In the genomic region with DNA sequence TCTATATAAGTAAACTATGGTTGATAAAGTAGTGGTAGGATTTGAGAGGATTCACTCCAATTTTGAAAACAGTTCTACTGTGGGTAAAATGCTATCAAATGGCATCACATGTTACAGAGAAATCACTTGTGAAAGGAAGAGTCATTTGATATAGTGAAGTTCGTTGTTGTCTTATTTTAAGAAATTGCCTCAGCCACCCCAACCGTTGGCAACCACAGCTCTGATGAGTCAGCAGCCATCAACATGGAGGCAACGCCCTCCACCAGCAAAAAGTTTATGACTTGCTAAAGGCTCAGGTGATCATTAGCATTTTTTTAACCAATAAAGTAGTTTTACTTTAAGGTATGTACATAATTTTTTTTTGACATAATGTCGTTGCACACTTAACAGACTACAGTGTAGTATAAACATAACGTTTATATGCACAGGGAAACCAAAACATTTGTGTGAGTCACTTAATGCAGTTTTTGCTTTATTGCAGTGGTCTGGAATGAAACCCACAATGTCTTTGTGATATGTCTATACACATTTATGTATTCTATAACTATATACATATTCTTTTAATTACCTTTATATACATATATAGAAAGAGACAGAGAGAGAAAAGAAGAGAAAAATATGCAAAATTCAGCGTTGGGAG, we compare ENCODE assay signal across 8 cellular contexts. TPM values are rescaled to one million over a fixed set of nuclear protein-coding genes. Genes with fewer than 3 reads are reported as not detected.
DNase-seq lines count a peak whose midpoint lies in the region; ATAC-seq, FAIRE-seq and TF ChIP-seq lines count a peak whose summit lies in the region.
"Not testable (repeated sequence)": the region's sequence is repeated elsewhere in the genome, so short reads cannot be mapped to it uniquely, and the experiment has no call there.

No MANE protein-coding gene starts in this region.

- not testable (repeated sequence) for H3K36me3 Mint-ChIP-seq in activated naive CD4-positive, alpha-beta T cell treated with anti-CD3 and anti-CD28 coated beads for 36 hours (ENCODE audit: low read depth)

- H3K9me2 ChIP-seq in MM.1S (replicated peaks; ENCODE audit: insufficient read depth, low read length) = not testable (repeated sequence)

- CTCF ChIA-PET in activated naive CD4-positive, alpha-beta T cell treated with anti-CD3 and anti-CD28 coated beads for 36 hours (lab: Charles Lee) = not testable (repeated sequence)

- H3K9me3 Mint-ChIP-seq in activated naive CD4-positive, alpha-beta T cell treated with anti-CD3 and anti-CD28 coated beads for 36 hours = peaks cover 11% of the 10 kb centered on the region

- not testable (repeated sequence) for H3K4me1 ChIP-seq in BLaER1 treated with 17β-estradiol and CSF1 and Interleukin-3, amounts not matched to agents 10 nM and 100 nM; MM.1S (ENCODE audit: low read length); gastrocnemius medialis

- TF ChIP-seq POLR2A in H54 (IDR thresholded peaks at IDR 0.05; ENCODE audit: low read depth, low read length); gastrocnemius medialis (IDR thresholded peaks at IDR 0.05): not testable (repeated sequence)

- not testable (repeated sequence) for H2AFZ ChIP-seq in MM.1S (ENCODE audit: low read length)

- not testable (repeated sequence) for H3K27me3 ChIP-seq in BLaER1 treated with 17β-estradiol and CSF1 and Interleukin-3, amounts not matched to agents 10 nM and 100 nM; MM.1S (replicated peaks; ENCODE audit: insufficient read depth, low read length); gastrocnemius medialis

- ATAC-seq in gastrocnemius medialis = peak; percentile 93 to 96

- H3F3A ChIP-seq in MM.1S (ENCODE audit: insufficient read depth, low read length) = not testable (repeated sequence)

- H3K4me3 Mint-ChIP-seq in activated naive CD4-positive, alpha-beta T cell treated with anti-CD3 and anti-CD28 coated beads for 36 hours = not testable (repeated sequence)

- H3K36me3 ChIP-seq in BLaER1 treated with 17β-estradiol and CSF1 and Interleukin-3, amounts not matched to agents 10 nM and 100 nM; MM.1S (replicated peaks; ENCODE audit: insufficient read depth, low read length); gastrocnemius medialis: not testable (repeated sequence)

- H3K4me1 Mint-ChIP-seq in activated naive CD4-positive, alpha-beta T cell treated with anti-CD3 and anti-CD28 coated beads for 36 hours (ENCODE audit: low read depth) = not testable (repeated sequence)

- H3K27me3 Mint-ChIP-seq in activated naive CD4-positive, alpha-beta T cell treated with anti-CD3 and anti-CD28 coated beads for 36 hours (ENCODE audit: low read depth) = not testable (repeated sequence)

- H3K9me3 ChIP-seq in BLaER1 treated with 17β-estradiol and CSF1 and Interleukin-3, amounts not matched to agents 10 nM and 100 nM (replicated peaks in 1 of 11) = peaks cover 5 to 17% (median 12%) of the 10 kb centered on the region in 11 experiments; a peak in 19 of 22 replicates
- not testable (repeated sequence) for H3K9me3 ChIP-seq in MM.1S (replicated peaks; ENCODE audit: insufficient read depth, low read length); gastrocnemius medialis

- in situ Hi-C loops in gastrocnemius medialis (cut with MboI; ENCODE audit: low sequenced_read_pairs in 4 of 4) = not testable (repeated sequence)

- not testable (repeated sequence) for H3K79me2 ChIP-seq in MM.1S (ENCODE audit: low read length)

- not testable (repeated sequence) for TF ChIP-seq CTCF in MM.1S (IDR thresholded peaks at IDR 0.05; ENCODE audit: low read length); gastrocnemius medialis (IDR thresholded peaks at IDR 0.05 in 4 of 5, conservative IDR thresholded peaks at IDR 0.05 in 1 of 5)

- H3K9ac ChIP-seq in BLaER1 treated with 17β-estradiol and CSF1 and Interleukin-3, amounts not matched to agents 10 nM and 100 nM; MM.1S (ENCODE audit: low read length): not testable (repeated sequence)

- peak overlapping the region in 6 of 11 experiments; percentile 46 to 78 (median 66); a peak in 11 of 22 replicates for H3K27ac ChIP-seq in BLaER1 treated with 17β-estradiol and CSF1 and Interleukin-3, amounts not matched to agents 10 nM and 100 nM
- H3K27ac ChIP-seq in MM.1S (ENCODE audit: low read length) (peak overlapping the region; percentile 42; the same call in 1 of the 2 replicates), gastrocnemius medialis (peak overlapping the region in 3 of 4 donors; percentile 63 to 73 (median 68))
- H3K27ac ChIP-seq in epithelial cell of prostate = not testable (repeated sequence)

- DNase-seq in H54 (ENCODE audit: insufficient read length, low spot score) = not testable (repeated sequence)
- DNase-seq in MM.1S (peak; percentile 70), RCC 7860 (ENCODE audit: low spot score) (peak; percentile 7), epithelial cell of prostate (ENCODE audit: low read depth, low spot score) (peak; percentile 1), gastrocnemius medialis (peak; percentile 38 to 87)
- peak; percentile 2 for DNase-seq in activated CD4-positive, CD25-positive, alpha-beta regulatory T cell treated with anti-CD3 and anti-CD28 coated beads, Interleukin-2, amount 50 U/mL, for 16 hours (ENCODE audit: low read depth, low spot score)
- peak; percentile 6 for DNase-seq in activated naive CD4-positive, alpha-beta T cell treated with anti-CD3 and anti-CD28 coated beads for 36 hours

- not testable (repeated sequence) for H3K27ac Mint-ChIP-seq in activated naive CD4-positive, alpha-beta T cell treated with anti-CD3 and anti-CD28 coated beads for 36 hours

- peak overlapping the region in 3 of 11 experiments; percentile 20 to 37 (median 35); a peak in 2 of 22 replicates for H3K4me2 ChIP-seq in BLaER1 treated with 17β-estradiol and CSF1 and Interleukin-3, amounts not matched to agents 10 nM and 100 nM
- not testable (repeated sequence) for H3K4me2 ChIP-seq in MM.1S (ENCODE audit: low read depth, low read length)

- H4K20me1 ChIP-seq in BLaER1 treated with 17β-estradiol and CSF1 and Interleukin-3, amounts not matched to agents 10 nM and 100 nM; MM.1S (ENCODE audit: insufficient read depth, low read length): not testable (repeated sequence)

- intact Hi-C loops in activated naive CD4-positive, alpha-beta T cell treated with anti-CD3 and anti-CD28 coated beads for 36 hours (cut with micrococcal nuclease); gastrocnemius medialis (cut with DNase I; ENCODE audit: low total_unique reads): not testable (repeated sequence)

- peak; percentile 75 for FAIRE-seq in H54 (lab: Jason Lieb, UNC)
- FAIRE-seq in RCC 7860 (lab: Jason Lieb, UNC) = peak; percentile 34

- not testable (repeated sequence) for H3K4me3 ChIP-seq in BLaER1 treated with 17β-estradiol and CSF1 and Interleukin-3, amounts not matched to agents 10 nM and 100 nM; MM.1S (ENCODE audit: low read length); gastrocnemius medialis

RNA-seq across cellular contexts. Expression of gene CKAP2, which starts 58.8 kb away (rescaled TPM):
- 10 to 100 TPM; 81.3 to 82.8 TPM for total RNA-seq in activated naive CD4-positive, alpha-beta T cell treated with anti-CD3 and anti-CD28 coated beads for 36 hours
- total RNA-seq in gastrocnemius medialis = 1 to 10 TPM; 3.6 to 5.0 (median 4.9) TPM

Comparison
In these comparisons a context has a peak if more than half of its experiments do, and no peak if none do; other contexts are left out.
1. RNA of gene CKAP2, which starts 58.8 kb away (total RNA-seq): 81.3 to 82.8 TPM in activated naive CD4-positive, alpha-beta T cell treated with anti-CD3 and anti-CD28 coated beads for 36 hours; 3.6 to 5.0 TPM in gastrocnemius medialis; every median in the first group is over 10 times any median in the second.